Comparison of ENCODE assay signal across 20 cellular contexts in the genomic region with DNA sequence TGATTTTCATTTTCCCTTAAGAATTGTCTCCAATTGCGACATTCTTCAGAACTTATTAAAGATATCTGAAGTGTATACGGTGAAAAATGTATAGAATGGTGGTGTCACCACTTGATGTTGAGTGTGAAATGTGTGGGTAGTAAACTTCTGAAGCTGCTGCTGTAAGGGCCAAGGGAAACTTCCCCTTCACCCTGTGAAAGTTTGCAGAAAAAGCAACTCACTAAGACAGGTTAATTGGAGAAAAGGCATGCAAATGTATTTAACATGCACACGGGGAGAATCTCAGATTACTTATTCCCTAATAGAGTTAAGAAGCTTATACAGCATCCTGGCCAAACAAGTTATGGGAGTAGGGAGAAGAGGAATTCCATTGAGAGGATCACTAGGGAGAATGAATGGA.
A peak's percentile ranks its signal among the peaks of the same experiment; 100 is the strongest.
DNase-seq lines count a peak whose midpoint lies in the region; ATAC-seq, FAIRE-seq and TF ChIP-seq lines count a peak whose summit lies in the region.
"Had no signal": no experiment of that assay in that cellular context is flagged by ENCODE, and none has a peak within 500 bp of the region (broad histone marks: within the 10 kb centered on the region; RNA-seq: fewer than 3 reads in every experiment).

No MANE protein-coding gene starts in this region.

- no CpG with 5 or more reads among the region's 3 CpGs for WGBS in H9 (ENCODE audit: extremely low coverage, insufficient read length, low lambda C conversion rate)

- H3K4me2 ChIP-seq in H9 (ENCODE audit: insufficient read depth, insufficient read length, low read length) = no peak overlapping the region

- H3K14ac ChIP-seq in H9 (ENCODE audit: insufficient read depth, low read length) = no peak overlapping the region

- H2AK5ac ChIP-seq in H9 (ENCODE audit: insufficient read length, low read length) = no peak overlapping the region

- no peak overlapping the region for H3K9ac ChIP-seq in H9 (ENCODE audit: extremely low read depth, insufficient read length, low read length)

- no peak overlapping the region for H3K23ac ChIP-seq in H9 (ENCODE audit: insufficient read length, low read depth, low read length)

- H3K9me3 Mint-ChIP-seq in H9 = no peaks in the 10 kb centered on the region
- H3K9me3 Mint-ChIP-seq: CD4-positive, alpha-beta memory T cell had no signal

- no peak overlapping the region for H2BK12ac ChIP-seq in H9 (ENCODE audit: insufficient read length, low read depth, low read length)

- H4K91ac ChIP-seq in H9 (ENCODE audit: insufficient read length, low read depth, low read length) = no peak overlapping the region

- H3K9me3 ChIP-seq in H9 (ENCODE audit: control insufficient read depth, low read depth, low read length) = no peaks in the 10 kb centered on the region

- H4K5ac ChIP-seq in H9 (ENCODE audit: insufficient read length, low read depth, low read length) = no peak overlapping the region

- H3K4me3 Mint-ChIP-seq in H9 = no peak overlapping the region
- H3K4me3 Mint-ChIP-seq: CD4-positive, alpha-beta memory T cell had no signal

- no peaks in the 10 kb centered on the region; the same call in 1 of the 2 replicates for H3K4me1 ChIP-seq in H9 (ENCODE audit: insufficient read depth, low read length)

- no peak overlapping the region for H2BK5ac ChIP-seq in H9 (ENCODE audit: insufficient read length, low read length)

- H2BK120ac ChIP-seq in H9 (ENCODE audit: low read depth, low read length, poor library complexity, severe bottlenecking) = no peak overlapping the region

- peak overlapping the region in 2 of 3 experiments; percentile 5 to 24; a peak in 3 of 7 replicates for H3K27ac Mint-ChIP-seq in H9
- H3K27ac Mint-ChIP-seq: CD4-positive, alpha-beta memory T cell had no signal

- no peaks in the 10 kb centered on the region for H3K27me3 ChIP-seq in H9 (ENCODE audit: insufficient read depth, low read length)

- H3T11ph ChIP-seq in H9 (ENCODE audit: low read length) = no peak overlapping the region

- no peak for ATAC-seq in GM19035 (IDR thresholded peaks at IDR 0.05; ENCODE audit: unreplicated experiment)
- ATAC-seq in HG02763 (IDR thresholded peaks at IDR 0.05; ENCODE audit: unreplicated experiment) = no peak
- ATAC-seq: HCT116 had no signal

- no peak overlapping the region for H3K4ac ChIP-seq in H9 (ENCODE audit: low read depth, low read length)

- DNase-seq in D721Med (ENCODE audit: insufficient read length, low spot score) (no peak), H9 (no peak), NCI-H82 treated with DMSO at 0.1 percent for 48 hours (lab: John Stamatoyannopoulos, UW; ENCODE audit: unreplicated experiment) (peak; percentile 67), retinal pigment epithelial cell (ENCODE audit: low read depth) (peak; percentile 29)
- no peak for DNase-seq in stimulated activated CD4-positive, alpha-beta T cell treated with anti-CD3 and anti-CD28 coated beads, Interleukin-1b, Interleukin-23, amount 100 ng/mL, for 48 hours
- DNase-seq: C1 segment of cervical spinal cord; Calu3; CD4-positive, alpha-beta memory T cell; COR-L47; DMS 273 treated with DMSO at 0.1 percent for 48 hours; DMS79; EL; GDM1; H7 had no signal

- H4K20me1 ChIP-seq in H9 (ENCODE audit: control insufficient read depth, insufficient read depth, insufficient read length) = no peaks in the 10 kb centered on the region

- H3K27me3 Mint-ChIP-seq in H9 (ENCODE audit: low read depth) = no peaks in the 10 kb centered on the region

- H3K36me3 Mint-ChIP-seq in H9 (ENCODE audit: insufficient read depth in 1 of 3, low read depth in 3 of 3) = no peaks in the 10 kb centered on the region; a peak in 2 of 7 replicates
- H3K36me3 Mint-ChIP-seq: CD4-positive, alpha-beta memory T cell had no signal

- H2BK20ac ChIP-seq in H9 (ENCODE audit: low read depth, low read length, poor library complexity, severe bottlenecking) = no peak overlapping the region

- no peak overlapping the region for H3K56ac ChIP-seq in H9 (ENCODE audit: insufficient read length, low read depth, low read length)

- no peak overlapping the region for H2BK15ac ChIP-seq in H9 (ENCODE audit: low read depth, low read length)

- no peak overlapping the region for H3K18ac ChIP-seq in H9 (ENCODE audit: insufficient read length, low read depth, low read length)

- peak; percentile 81 for FAIRE-seq in D721Med (lab: Jason Lieb, UNC)
- FAIRE-seq: GM12891, GM18507, H1 had no signal

- no peak overlapping the region for H3K27ac ChIP-seq in H9 (ENCODE audit: insufficient read length, low read depth, low read length)

- no peak overlapping the region for H2AFZ ChIP-seq in H9 (ENCODE audit: low read length)

- H3K23me2 ChIP-seq in H9 (ENCODE audit: insufficient read length, low read depth, low read length, poor library complexity, severe bottlenecking) = no peaks in the 10 kb centered on the region

- H3K4me1 Mint-ChIP-seq in H9 = peaks cover 37 to 43% of the 10 kb centered on the region in 2 experiments

- no peak for TF ChIP-seq CTCF in D721Med (IDR thresholded peaks at IDR 0.05; ENCODE audit: insufficient read depth, missing control alignments)
- TF ChIP-seq CTCF in H9 (conservative IDR thresholded peaks at IDR 0.05) = no peak
- TF ChIP-seq CTCF in retinal pigment epithelial cell (conservative IDR thresholded peaks at IDR 0.05; ENCODE audit: low read depth, low read length) = no peak

- no peaks in the 10 kb centered on the region for H3K79me1 ChIP-seq in H9 (ENCODE audit: insufficient read depth, low read depth, low read length, poor library complexity, severe bottlenecking)

- no peak overlapping the region for H3K4me3 ChIP-seq in retinal pigment epithelial cell (ENCODE audit: low read length)

- no peaks in the 10 kb centered on the region for H3K79me2 ChIP-seq in H9 (ENCODE audit: insufficient read depth, low read length)

- no peak overlapping the region for H4K8ac ChIP-seq in H9 (replicated peaks; ENCODE audit: insufficient read length, low read depth, low read length)

Comparison
In these comparisons a context has a peak if more than half of its experiments do, and no peak if none do; other contexts are left out.
1. DNase-seq: peak in NCI-H82 treated with DMSO at 0.1 percent for 48 hours (single experiment) and retinal pigment epithelial cell (single experiment); none in D721Med (single experiment), H9 (single experiment) and stimulated activated CD4-positive, alpha-beta T cell treated with anti-CD3 and anti-CD28 coated beads, Interleukin-1b, Interleukin-23, amount 100 ng/mL, for 48 hours (single experiment).